1 cellular context compared by ENCODE assay signal in the genomic region with DNA sequence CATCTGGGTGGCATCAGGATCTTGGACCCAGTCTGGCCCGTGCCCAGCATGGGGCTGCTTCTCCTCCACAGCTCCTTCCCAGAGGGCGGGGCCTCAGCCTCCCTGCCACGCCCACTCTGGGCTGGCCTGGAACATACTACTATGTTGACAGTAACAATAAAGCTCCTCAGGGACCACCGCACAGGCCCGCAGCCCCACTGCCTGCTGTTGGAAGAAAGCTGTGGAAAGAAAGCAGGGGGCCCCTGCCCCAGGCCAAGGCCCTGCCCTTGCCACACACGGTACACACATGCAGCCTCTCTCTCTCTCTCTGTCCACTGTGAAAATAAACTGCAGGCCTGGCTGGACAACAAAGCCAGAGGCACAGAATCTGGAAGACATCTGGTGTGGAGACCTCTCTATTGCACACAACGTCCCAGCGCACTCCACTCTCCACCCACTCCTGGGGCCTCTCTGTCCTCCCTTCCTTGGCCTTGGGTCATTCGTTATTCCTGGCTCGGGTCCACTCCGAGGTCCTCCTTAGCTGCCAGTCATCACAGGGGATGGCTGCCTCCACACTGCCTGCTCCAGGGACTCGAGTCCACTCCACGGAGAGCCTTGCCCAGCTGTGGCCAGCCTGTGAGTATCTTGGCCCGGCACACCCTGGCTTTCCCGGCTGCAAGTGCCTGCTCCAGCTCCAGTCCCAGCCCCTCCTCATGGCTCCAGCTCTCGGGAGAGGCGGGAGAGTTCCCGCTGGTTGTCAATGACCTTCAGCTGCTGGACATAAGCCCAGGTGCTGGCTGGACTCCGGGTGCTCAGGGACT.
TF ChIP-seq lines count a peak whose summit lies in the region.

No MANE protein-coding gene starts in this region.

TF ChIP-seq in HCT116, 20 proteins besides CTCF, POLR2A, EP300 and RAD21:
- no peak for TF ChIP-seq ATF3 (IDR thresholded peaks at IDR 0.05)
- TF ChIP-seq EGR1 (IDR thresholded peaks at IDR 0.05; ENCODE audit: low read depth) = no peak
